In the genomic region with DNA sequence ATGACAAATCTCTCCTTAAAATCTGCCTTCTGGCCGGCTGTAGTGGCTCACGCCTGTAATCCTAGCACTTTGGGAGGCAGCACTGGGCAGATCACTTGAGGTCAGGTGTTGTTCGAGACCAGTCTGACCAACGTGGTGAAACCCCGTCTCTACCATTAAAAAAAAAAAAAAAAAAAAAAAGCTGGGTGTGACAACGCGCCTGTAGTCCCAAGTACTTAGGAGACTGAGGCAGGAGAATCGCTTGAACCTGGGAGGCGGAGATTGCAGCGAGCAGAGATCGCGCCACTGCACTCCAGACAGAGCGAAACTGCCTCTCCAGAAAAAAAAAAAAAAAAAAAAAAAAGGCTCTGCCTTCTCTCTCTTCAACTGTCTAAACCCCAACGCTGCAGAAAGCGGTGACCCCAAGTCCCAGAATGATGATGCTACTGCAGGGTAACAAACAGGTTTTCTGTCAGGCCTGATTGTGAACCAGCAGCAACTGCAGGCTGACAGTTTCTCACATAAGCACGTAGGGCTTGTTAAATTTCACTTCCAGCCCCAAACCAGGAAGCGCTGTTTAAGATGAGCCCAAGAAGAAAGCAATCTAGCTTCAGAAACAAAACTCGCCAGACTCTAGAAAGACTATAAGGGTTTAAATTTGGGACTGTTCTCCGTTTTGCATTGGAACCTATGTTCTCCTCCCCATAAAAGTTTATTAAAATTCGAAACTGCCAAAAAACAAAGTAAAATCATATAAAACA, we compare ENCODE assay signal across 8 cellular contexts. TPM values are rescaled to one million over a fixed set of nuclear protein-coding genes. Genes with fewer than 3 reads are reported as not detected.
DNase-seq lines count a peak whose midpoint lies in the region; ATAC-seq and TF ChIP-seq lines count a peak whose summit lies in the region.

No MANE protein-coding gene starts in this region.

- H3K9me3 ChIP-seq in KOPT-K1 (ENCODE audit: insufficient read depth, low read length, poor library complexity, severe bottlenecking): no peaks in the 10 kb centered on the region
- no peaks in the 10 kb centered on the region for H3K9me3 ChIP-seq in muscle layer of duodenum (ENCODE audit: control insufficient read depth in 1 of 2, low read length in 2 of 2)
- no peaks in the 10 kb centered on the region for H3K9me3 ChIP-seq in tibial artery

- intact Hi-C loops in tibial artery (cut with DNase I; ENCODE audit: low total_unique reads): loop anchor here (10.0 kb wide), 1 partner anchor 696 kb away; a partner anchor contains a TSS

- H3K36me3 ChIP-seq in KOPT-K1 (ENCODE audit: insufficient read depth, low read length) (no peaks in the 10 kb centered on the region), muscle layer of duodenum (ENCODE audit: control insufficient read depth in 1 of 2, insufficient read depth in 2 of 2, low read length in 2 of 2) (no peaks in the 10 kb centered on the region), tibial artery (peaks cover 0 to 4% (median 0%) of the 10 kb centered on the region in 3 donors)

- peaks cover under 1 to 15% of the 10 kb centered on the region in 2 donors for H3K4me1 ChIP-seq in muscle layer of duodenum (ENCODE audit: control insufficient read depth in 1 of 2, insufficient read depth in 2 of 2, low read length in 2 of 2)
- peaks cover 0 to 30% (median 12%) of the 10 kb centered on the region in 4 donors for H3K4me1 ChIP-seq in tibial artery

- H3K4me3 ChIP-seq in epithelial cell of esophagus (ENCODE audit: low read length): peak overlapping the region; percentile 87
- H3K4me3 ChIP-seq in muscle layer of duodenum (ENCODE audit: low read depth in 1 of 2, low read length in 2 of 2): peak overlapping the region; percentile 91 to 97
- H3K4me3 ChIP-seq in tibial artery: peak overlapping the region; percentile 98 to 100

- peak; percentile 63 for DNase-seq in activated CD4-positive, alpha-beta memory T cell treated with anti-CD3 and anti-CD28 coated beads, Interleukin-2, amount 10 ng/mL, durations not matched to agents 7 days and 5 days
- DNase-seq in epithelial cell of esophagus (ENCODE audit: low read depth): peak; percentile 50
- peak; percentile 35 to 72 for DNase-seq in tibial artery
- DNase-seq in COLO829 (ENCODE audit: low spot score): no peak

- H3K4me3 Mint-ChIP-seq in activated CD4-positive, alpha-beta memory T cell treated with anti-CD3 and anti-CD28 coated beads, Interleukin-2, amount 10 ng/mL, durations not matched to agents 7 days and 5 days: peak overlapping the region; percentile 99

- CTCF ChIA-PET in activated CD4-positive, alpha-beta memory T cell treated with anti-CD3 and anti-CD28 coated beads, Interleukin-2, amount 10 ng/mL, durations not matched to agents 7 days and 5 days (lab: Charles Lee): interaction anchor here (0.7 to 3.8 kb wide), 6 partner anchors 10 to 502 kb away, joined by 3 to 20 read pairs (median 4); no protein-coding TSS in a partner anchor

- H3K27me3 Mint-ChIP-seq in activated CD4-positive, alpha-beta memory T cell treated with anti-CD3 and anti-CD28 coated beads, Interleukin-2, amount 10 ng/mL, durations not matched to agents 7 days and 5 days: peaks cover 30% of the 10 kb centered on the region

- H3K9me3 Mint-ChIP-seq in activated CD4-positive, alpha-beta memory T cell treated with anti-CD3 and anti-CD28 coated beads, Interleukin-2, amount 10 ng/mL, durations not matched to agents 7 days and 5 days: no peaks in the 10 kb centered on the region

- H3K36me3 Mint-ChIP-seq in activated CD4-positive, alpha-beta memory T cell treated with anti-CD3 and anti-CD28 coated beads, Interleukin-2, amount 10 ng/mL, durations not matched to agents 7 days and 5 days (ENCODE audit: low read depth): peaks cover 19% of the 10 kb centered on the region

- peaks cover 59% of the 10 kb centered on the region for H3K4me1 Mint-ChIP-seq in activated CD4-positive, alpha-beta memory T cell treated with anti-CD3 and anti-CD28 coated beads, Interleukin-2, amount 10 ng/mL, durations not matched to agents 7 days and 5 days

- POLR2A ChIA-PET in activated CD4-positive, alpha-beta memory T cell treated with anti-CD3 and anti-CD28 coated beads, Interleukin-2, amount 10 ng/mL, durations not matched to agents 7 days and 5 days (lab: Charles Lee): interaction anchor here (0.6 to 4.8 kb wide), 29 partner anchors 9 to 1039 kb away, joined by 3 to 62 read pairs (median 6); a partner anchor contains a TSS

- peak overlapping the region; percentile 93 for H3K27ac Mint-ChIP-seq in activated CD4-positive, alpha-beta memory T cell treated with anti-CD3 and anti-CD28 coated beads, Interleukin-2, amount 10 ng/mL, durations not matched to agents 7 days and 5 days

- H3K27me3 ChIP-seq in muscle layer of duodenum (ENCODE audit: low read depth, low read length) (no peaks in the 10 kb centered on the region), tibial artery (no peaks in the 10 kb centered on the region)

- H3K27ac ChIP-seq in C4-2B (peak overlapping the region; percentile 86), KOPT-K1 (ENCODE audit: low read depth, low read length, poor library complexity, severe bottlenecking) (peak overlapping the region; percentile 44), muscle layer of duodenum (ENCODE audit: low read length) (peak overlapping the region; percentile 96), tibial artery (peak overlapping the region; percentile 100)

- peak; percentile 21 for ATAC-seq in GM21367 (IDR thresholded peaks at IDR 0.05; ENCODE audit: unreplicated experiment)

- TF ChIP-seq CTCF in C4-2B (conservative IDR thresholded peaks at IDR 0.05) (no peak), epithelial cell of esophagus (IDR thresholded peaks at IDR 0.05; ENCODE audit: insufficient read depth, low read depth, low read length, missing control alignments) (no peak), tibial artery (IDR thresholded peaks at IDR 0.05) (no peak)

RNA-seq across cellular contexts. Expression of a gene that starts 0.9 kb away (rescaled TPM):
- total RNA-seq in activated CD4-positive, alpha-beta memory T cell treated with anti-CD3 and anti-CD28 coated beads, Interleukin-2, amount 10 ng/mL, durations not matched to agents 7 days and 5 days: 100 to 1,000 TPM; 170 to 179 TPM

Comparison
In these comparisons a context has a peak if more than half of its experiments do, and no peak if none do; other contexts are left out.
1. H3K27ac ChIP-seq: peak in every context shown above with its lines; median percentile 100 in tibial artery; 96 in muscle layer of duodenum; 86 in C4-2B; 44 in KOPT-K1.